In genomic region chr5:934381-934967, GRCh38 we compare ENCODE assay signal across 7 cellular contexts. TPM values are rescaled to one million over a fixed set of nuclear protein-coding genes. Genes with fewer than 3 reads are reported as not detected.
A peak's percentile ranks its signal among the peaks of the same experiment; 100 is the strongest.
DNase-seq lines count a peak whose midpoint lies in the region; TF ChIP-seq lines count a peak whose summit lies in the region.
"Not testable (repeated sequence)": the region's sequence is repeated elsewhere in the genome, so short reads cannot be mapped to it uniquely, and the experiment has no call there.

No MANE protein-coding gene starts in this region.

- POLR2A ChIA-PET in BJ (lab: Charles Lee) = interaction anchor here (0.6 kb wide), 1 partner anchor 240 kb away, joined by 4 read pairs; no protein-coding TSS in a partner anchor

- intact Hi-C loops in cardiac septum (cut with DNase I) = not testable (repeated sequence)
- intact Hi-C loops in posterior vena cava (cut with DNase I) = loop anchor here in 1 of 2 donors (10.0 kb wide), 1 partner anchor 230 kb away; no protein-coding TSS in a partner anchor

- peak; percentile 43 for TF ChIP-seq RAD21 in Ishikawa (IDR thresholded peaks at IDR 0.05; ENCODE audit: low read depth)

- TF ChIP-seq CTCF in BJ (IDR thresholded peaks at IDR 0.05; ENCODE audit: insufficient read depth, low read depth, low read length) = peak; percentile 50
- TF ChIP-seq CTCF in epithelial cell of proximal tubule (conservative IDR thresholded peaks at IDR 0.05; ENCODE audit: low read depth, low read length) = peak; percentile 45

- H3K27me3 ChIP-seq in BJ (ENCODE audit: control insufficient read depth, insufficient read depth, low read length) = peaks cover 21% of the 10 kb centered on the region

- not testable (repeated sequence) for DNase-seq in BJ (ENCODE audit: low read depth); epithelial cell of proximal tubule (ENCODE audit: low read depth)
- peak; percentile 57 for DNase-seq in RPMI7951 (ENCODE audit: low read depth)
- peak; percentile 37 for DNase-seq in activated effector memory CD4-positive, alpha-beta T cell treated with anti-CD3 and anti-CD28 coated beads, Interleukin-2, amount 50 U/mL, for 16 hours
- DNase-seq in cardiac septum (ENCODE audit: low spot score) = peak; percentile 50
- peak; percentile 26 for DNase-seq in posterior vena cava (ENCODE audit: low spot score)

- not testable (repeated sequence) for TF ChIP-seq EP300 in Ishikawa (IDR thresholded peaks at IDR 0.05; ENCODE audit: borderline replicate concordance)

- H3K36me3 ChIP-seq in BJ (ENCODE audit: control insufficient read depth, insufficient read depth, low read length) = not testable (repeated sequence)

- H3K4me3 ChIP-seq in BJ (ENCODE audit: low read depth, low read length); epithelial cell of proximal tubule (ENCODE audit: low read depth, low read length): not testable (repeated sequence)

- CTCF ChIA-PET in BJ (lab: Yijun Ruan, JAX) = interaction anchor here (0.6 to 9.5 kb wide), 29 partner anchors 11 to 732 kb away, joined by 3 to 151 read pairs (median 3); partner anchors contain the start of gene NKD2

RNA-seq across cellular contexts. Expression of gene TRIP13, which starts 41.8 kb away (rescaled TPM):
- polyA plus RNA-seq in BJ (2011; rRNA removed) = 20.4 and 23.1 TPM in 2 replicates
- 7.9 and 9.4 TPM in 2 replicates for polyA minus RNA-seq in BJ (2011; rRNA and poly(A)+ RNA removed)
- total RNA-seq in RPMI7951 (2014; rRNA removed; shearing (Covaris generic)) = 65.0 and 80.4 TPM in 2 replicates
- 66.7 and 99.9 TPM in 2 replicates for total RNA-seq in epithelial cell of proximal tubule
- 0.57 TPM for total RNA-seq in cardiac septum
- total RNA-seq in posterior vena cava = 1 to 10 TPM in 1 of 2 donors, under 1 TPM in 1; 0.95 to 1.6 TPM

RNA-seq across cellular contexts. Expression of gene BRD9, which starts 41.9 kb away (rescaled TPM):
- polyA plus RNA-seq in BJ (2011; rRNA removed) = 10.8 and 12.3 TPM in 2 replicates
- polyA minus RNA-seq in BJ (2011; rRNA and poly(A)+ RNA removed) = 13.2 and 16.5 TPM in 2 replicates
- total RNA-seq in RPMI7951 (2014; rRNA removed; shearing (Covaris generic)) = 24.0 and 27.9 TPM in 2 replicates
- total RNA-seq in epithelial cell of proximal tubule = 41.1 and 42.4 TPM in 2 replicates
- total RNA-seq in cardiac septum = 25.9 TPM
- 10 to 100 TPM; 28.6 to 36.0 TPM for total RNA-seq in posterior vena cava

Comparison
In these comparisons a context has a peak if more than half of its experiments do, and no peak if none do; other contexts are left out.
1. RNA of gene TRIP13, which starts 41.8 kb away (total RNA-seq): 65.0 to 80.4 TPM in RPMI7951 and 66.7 to 99.9 TPM in epithelial cell of proximal tubule; 0.95 to 1.6 TPM in posterior vena cava and 0.57 TPM in cardiac septum (single experiment); every median in the first group is over 10 times any median in the second.